20 cellular contexts compared by ENCODE assay signal in the genomic region with DNA sequence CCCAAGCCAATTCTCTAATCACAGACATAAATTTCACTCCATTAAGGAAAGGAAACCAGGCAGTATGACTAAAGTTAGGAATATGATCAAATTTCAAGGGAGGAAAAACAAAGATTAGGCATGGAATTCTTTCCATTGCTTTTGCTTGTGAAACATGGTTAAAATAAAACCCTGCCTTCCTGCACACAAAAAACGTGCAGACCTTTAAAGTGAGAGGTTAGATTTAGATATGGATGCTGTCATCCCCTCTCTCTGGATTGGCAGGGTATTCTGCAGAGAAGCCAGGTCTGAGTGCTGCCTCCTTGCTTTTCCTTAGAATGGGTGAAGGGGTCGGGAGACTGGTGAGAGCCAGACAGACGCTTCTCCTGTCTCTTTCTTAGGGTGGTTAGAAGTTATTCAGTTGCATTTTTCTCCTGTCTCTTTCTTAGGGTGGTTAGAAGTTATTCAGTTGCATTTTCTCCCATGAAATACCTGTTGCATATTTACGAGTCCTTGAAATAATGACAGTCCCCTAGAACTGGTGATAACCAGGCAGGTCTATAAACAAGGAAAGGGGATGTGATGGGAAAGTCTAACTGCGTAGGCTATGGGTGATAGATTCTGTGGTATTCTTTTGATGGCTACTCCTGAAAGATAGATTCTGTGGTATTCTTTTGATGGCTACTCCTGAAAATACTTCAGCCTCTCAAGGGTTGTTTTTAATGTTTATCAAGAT.
DNase-seq lines count a peak whose midpoint lies in the region; ATAC-seq and TF ChIP-seq lines count a peak whose summit lies in the region.
"Had no signal": no experiment of that assay in that cellular context is flagged by ENCODE, and none has a peak within 500 bp of the region (broad histone marks: within the 10 kb centered on the region; RNA-seq: fewer than 3 reads in every experiment).

No MANE protein-coding gene starts in this region.

- no TSS peak for BruUV-seq in Calu3 (replicated peaks; lab: Mats Ljungman, UMichigan)
- BruUV-seq in A673 (replicated peaks; lab: Mats Ljungman, UMichigan) = no TSS peak

- POLR2A ChIA-PET in A673 (lab: Charles Lee; ENCODE audit: low non-redundant PET) = no interaction called here

- H3K4me3 Mint-ChIP-seq in Calu3 (ENCODE audit: low read depth, unreplicated experiment) (peak overlapping the region; percentile 13), neural progenitor cell (no peak overlapping the region)
- no peak overlapping the region for H3K4me3 Mint-ChIP-seq in effector memory CD8-positive, alpha-beta T cell
- H3K4me3 Mint-ChIP-seq: activated naive CD8-positive, alpha-beta T cell; memory B cell had no signal

- H3F3A ChIP-seq in neural progenitor cell (ENCODE audit: low read depth) = no peaks in the 10 kb centered on the region

- H3K9me3 Mint-ChIP-seq in Calu3 (ENCODE audit: low read depth, unreplicated experiment) (no peaks in the 10 kb centered on the region), neural progenitor cell (peaks cover 3% of the 10 kb centered on the region)
- H3K9me3 Mint-ChIP-seq in effector memory CD8-positive, alpha-beta T cell = no peaks in the 10 kb centered on the region
- H3K9me3 Mint-ChIP-seq: memory B cell had no signal

- no peak overlapping the region for H2BK120ac ChIP-seq in mesendoderm (ENCODE audit: low read depth, low read length)

- H3K4ac ChIP-seq in mesendoderm (ENCODE audit: low read depth, low read length) = no peak overlapping the region

- no peak overlapping the region for H2AK5ac ChIP-seq in mesendoderm (ENCODE audit: low read length)

- H3K4me1 Mint-ChIP-seq in Calu3 (ENCODE audit: low read depth, unreplicated experiment) = peaks cover 62% of the 10 kb centered on the region
- H3K4me1 Mint-ChIP-seq in neural progenitor cell = peaks cover 39% of the 10 kb centered on the region
- peaks cover 0 to 2% of the 10 kb centered on the region in 2 donors for H3K4me1 Mint-ChIP-seq in effector memory CD8-positive, alpha-beta T cell (ENCODE audit: low read depth in 2 of 2)

- no peak overlapping the region for H3K18ac ChIP-seq in mesendoderm (ENCODE audit: low read length)

- H3K27ac ChIP-seq in neural progenitor cell (no peak overlapping the region), gastroesophageal sphincter (no peak overlapping the region), A673 (ENCODE audit: low read depth, low read length, poor library complexity, severe bottlenecking) (no peak overlapping the region), mesendoderm (ENCODE audit: low read depth, low read length) (no peak overlapping the region)
- H3K27ac ChIP-seq: KMS-11 had no signal

- no peak for TF ChIP-seq EP300 in gastroesophageal sphincter (IDR thresholded peaks at IDR 0.05)

- H3K27ac Mint-ChIP-seq in Calu3 (ENCODE audit: unreplicated experiment) = peak overlapping the region; percentile 50
- H3K27ac Mint-ChIP-seq in neural progenitor cell = no peak overlapping the region
- no peak overlapping the region for H3K27ac Mint-ChIP-seq in effector memory CD8-positive, alpha-beta T cell
- H3K27ac Mint-ChIP-seq: activated naive CD8-positive, alpha-beta T cell; memory B cell had no signal

- H3K4me3 ChIP-seq in fibroblast of mammary gland (ENCODE audit: control insufficient read depth, low read depth, low read length) = no peak overlapping the region
- H3K4me3 ChIP-seq in neural progenitor cell = no peak overlapping the region
- H3K4me3 ChIP-seq in gastroesophageal sphincter = no peak overlapping the region
- no peak overlapping the region for H3K4me3 ChIP-seq in A673 (ENCODE audit: low read depth, low read length, poor library complexity, severe bottlenecking)
- no peak overlapping the region for H3K4me3 ChIP-seq in mesendoderm (ENCODE audit: low read length)

- intact Hi-C loops in Calu3 (cut with micrococcal nuclease; ENCODE audit: unreplicated experiment) = loop anchor here (5.0 kb wide), 2 partner anchors 143 to 552 kb away; no protein-coding TSS in a partner anchor
- intact Hi-C loops in A673 (cut with micrococcal nuclease; ENCODE audit: unreplicated experiment) = loop anchor here (5.0 to 10.0 kb wide), 3 partner anchors 95 to 552 kb away; no protein-coding TSS in a partner anchor

- no peak overlapping the region for H3K23ac ChIP-seq in mesendoderm (ENCODE audit: low read length)

- CTCF ChIA-PET in Calu3 (lab: Charles Lee) = no interaction called here
- CTCF ChIA-PET in A673 (lab: Charles Lee) = no interaction called here

- H3K79me2 ChIP-seq in neural progenitor cell (ENCODE audit: low read depth) (no peaks in the 10 kb centered on the region), mesendoderm (ENCODE audit: control insufficient read depth, insufficient read depth, low read length) (no peaks in the 10 kb centered on the region)

- TF ChIP-seq POLR2A in gastroesophageal sphincter (IDR thresholded peaks at IDR 0.05) = no peak

- peak overlapping the region; percentile 80 for H2AFZ ChIP-seq in neural progenitor cell (replicated peaks)

- no peak for DNase-seq in Calu3
- DNase-seq in fibroblast of mammary gland (ENCODE audit: low read depth) = peak; percentile 20
- no peak for DNase-seq in neural progenitor cell (ENCODE audit: low spot score)
- no peak for DNase-seq in effector memory CD8-positive, alpha-beta T cell
- DNase-seq in A673 (ENCODE audit: low spot score) = no peak
- no peak for DNase-seq in mesendoderm
- DNase-seq: COR-L47; cortex of kidney; NCI-H146; NCI-H446 treated with DMSO at 0.1 percent for 48 hours; occipital lobe; small intestine; stimulated activated naive CD4-positive, alpha-beta T cell treated with Interleukin-2 at 50 U/mL for 16 hours; SW 1271 had no signal

- H2BK5ac ChIP-seq in mesendoderm (ENCODE audit: low read length) = no peak overlapping the region

- H3K9me3 ChIP-seq in neural progenitor cell (ENCODE audit: low read depth) (no peaks in the 10 kb centered on the region), gastroesophageal sphincter (no peaks in the 10 kb centered on the region), A673 (ENCODE audit: low read depth, low read length, poor library complexity, severe bottlenecking) (no peaks in the 10 kb centered on the region)

- ATAC-seq in SK-N-SH treated with all-trans-retinoic acid at 6 μM for 48 hours (peak; percentile 54), gastroesophageal sphincter (no peak)
- ATAC-seq in effector memory CD8-positive, alpha-beta T cell (replicated peaks) = no peak
- ATAC-seq: activated CD4-positive, CD25-positive, alpha-beta regulatory T cell treated with anti-CD3 and anti-CD28 coated beads, Interleukin-2, amount 50 U/mL, for 24 hours had no signal

- H3K4me1 ChIP-seq in neural progenitor cell = peaks cover 16% of the 10 kb centered on the region
- peaks cover 0 to 16% (median 12%) of the 10 kb centered on the region in 3 donors for H3K4me1 ChIP-seq in gastroesophageal sphincter
- peaks cover 13% of the 10 kb centered on the region for H3K4me1 ChIP-seq in A673 (ENCODE audit: insufficient read depth, low read length, poor library complexity, severe bottlenecking)
- no peaks in the 10 kb centered on the region for H3K4me1 ChIP-seq in mesendoderm (ENCODE audit: control insufficient read depth, low read depth, low read length)

- TF ChIP-seq CTCF in Calu3 (IDR thresholded peaks at IDR 0.05; ENCODE audit: unreplicated experiment) = no peak
- TF ChIP-seq CTCF in fibroblast of mammary gland (conservative IDR thresholded peaks at IDR 0.05; ENCODE audit: control insufficient read depth, insufficient read depth, low read depth, low read length) = no peak
- TF ChIP-seq CTCF in neural progenitor cell (IDR thresholded peaks at IDR 0.05) = no peak
- no peak for TF ChIP-seq CTCF in gastroesophageal sphincter (IDR thresholded peaks at IDR 0.05)
- no peak for TF ChIP-seq CTCF in A673 (conservative IDR thresholded peaks at IDR 0.05; ENCODE audit: low read depth, low read length)

- WGBS in gastroesophageal sphincter (ENCODE audit: low coverage in 1 of 2), 2 donors = 64 to 72% methylated on average over 3 to 5 of the region's 5 CpGs
- WGBS in mesendoderm (ENCODE audit: extremely low coverage, insufficient coverage, low lambda C conversion rate) = no CpG with 5 or more reads among the region's 5 CpGs

- H3K4me2 ChIP-seq in neural progenitor cell = no peak overlapping the region
- H3K4me2 ChIP-seq in mesendoderm (ENCODE audit: low read length) = no peak overlapping the region
- H3K4me2 ChIP-seq: KMS-11 had no signal

- H3K27me3 ChIP-seq in neural progenitor cell = no peaks in the 10 kb centered on the region
- no peaks in the 10 kb centered on the region for H3K27me3 ChIP-seq in gastroesophageal sphincter
- H3K27me3 ChIP-seq in A673 (replicated peaks; ENCODE audit: insufficient read depth, low read depth, low read length, poor library complexity) = no peaks in the 10 kb centered on the region
- no peaks in the 10 kb centered on the region for H3K27me3 ChIP-seq in mesendoderm (ENCODE audit: insufficient read depth, low read length, poor library complexity)

- H3K36me3 ChIP-seq in neural progenitor cell (no peaks in the 10 kb centered on the region), gastroesophageal sphincter (no peaks in the 10 kb centered on the region), A673 (ENCODE audit: insufficient read depth, low read length, poor library complexity, severe bottlenecking) (no peaks in the 10 kb centered on the region), mesendoderm (ENCODE audit: control insufficient read depth, insufficient read depth, low read length) (no peaks in the 10 kb centered on the region)

- H4K5ac ChIP-seq in mesendoderm (ENCODE audit: low read length) = no peak overlapping the region

- H3K27me3 Mint-ChIP-seq in Calu3 (ENCODE audit: unreplicated experiment) (no peaks in the 10 kb centered on the region), neural progenitor cell (ENCODE audit: insufficient read depth, low read depth) (no peaks in the 10 kb centered on the region)
- H3K27me3 Mint-ChIP-seq in effector memory CD8-positive, alpha-beta T cell = no peaks in the 10 kb centered on the region

- no peak overlapping the region for H4K8ac ChIP-seq in mesendoderm (ENCODE audit: low read depth, low read length)

- no peaks in the 10 kb centered on the region for H3K79me1 ChIP-seq in mesendoderm (ENCODE audit: low read length)

- H2BK15ac ChIP-seq in mesendoderm (replicated peaks; ENCODE audit: low read depth) = no peak overlapping the region

- H3K56ac ChIP-seq in mesendoderm (ENCODE audit: low read length) = no peak overlapping the region

- H3K36me3 Mint-ChIP-seq in Calu3 (ENCODE audit: insufficient read depth, unreplicated experiment) (no peaks in the 10 kb centered on the region), neural progenitor cell (peaks cover 3% of the 10 kb centered on the region)
- no peaks in the 10 kb centered on the region for H3K36me3 Mint-ChIP-seq in effector memory CD8-positive, alpha-beta T cell (ENCODE audit: insufficient read depth)
- H3K36me3 Mint-ChIP-seq: activated naive CD8-positive, alpha-beta T cell; memory B cell had no signal

- no peak overlapping the region for H3K9ac ChIP-seq in neural progenitor cell
- no peak overlapping the region for H3K9ac ChIP-seq in mesendoderm (ENCODE audit: low read length)
- H3K9ac ChIP-seq: KMS-11 had no signal

- no peaks in the 10 kb centered on the region for H4K20me1 ChIP-seq in neural progenitor cell (ENCODE audit: low read depth)

TF ChIP-seq in SK-N-SH treated with all-trans-retinoic acid at 6 μM for 48 hours, 23 proteins besides CTCF, POLR2A, EP300 and RAD21 (continues in another document):
- TF ChIP-seq TCF4 (CRISPR knock-in tag; IDR thresholded peaks at IDR 0.05; ENCODE audit: borderline replicate concordance) (no peak), TOX (CRISPR knock-in tag; IDR thresholded peaks at IDR 0.05; ENCODE audit: borderline replicate concordance) (no peak), BACH2 (CRISPR knock-in tag; IDR thresholded peaks at IDR 0.05; ENCODE audit: borderline replicate concordance) (no peak)
